In the genomic region with DNA sequence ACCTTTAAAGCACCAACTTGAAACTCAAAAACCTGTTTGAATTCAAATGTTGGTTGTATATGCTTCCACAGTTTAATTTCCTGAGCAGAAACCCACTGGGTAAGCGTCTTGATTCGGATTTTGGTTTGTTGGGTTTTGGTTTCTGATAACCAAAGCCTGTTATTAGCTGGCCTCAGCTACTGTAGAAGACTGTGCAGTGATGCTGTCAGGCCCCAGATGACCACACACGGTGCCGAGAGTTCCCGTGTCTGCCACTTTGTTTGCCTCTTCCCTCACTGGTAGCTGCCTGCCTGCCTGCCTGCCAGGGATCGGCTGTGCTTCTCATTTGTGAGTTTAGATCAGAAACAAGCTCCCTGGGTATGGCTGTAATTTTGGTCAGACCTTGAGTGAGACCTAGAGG, we compare ENCODE assay signal across 18 cellular contexts. TPM values are rescaled to one million over a fixed set of nuclear protein-coding genes. Genes with fewer than 3 reads are reported as not detected.
DNase-seq lines count a peak whose midpoint lies in the region; ATAC-seq and TF ChIP-seq lines count a peak whose summit lies in the region.
"Had no signal": no experiment of that assay in that cellular context is flagged by ENCODE, and none has a peak within 500 bp of the region (broad histone marks: within the 10 kb centered on the region; RNA-seq: fewer than 3 reads in every experiment).

No MANE protein-coding gene starts in this region.

- intact Hi-C loops in Caco-2 (cut with micrococcal nuclease; ENCODE audit: unreplicated experiment): no loop called here

- no peak for TF ChIP-seq CTCF in brain (conservative IDR thresholded peaks at IDR 0.05)
- TF ChIP-seq CTCF in neural progenitor cell (IDR thresholded peaks at IDR 0.05): no peak
- TF ChIP-seq CTCF in Caco-2 (IDR thresholded peaks at IDR 0.05; ENCODE audit: insufficient read depth in 1 of 2, low read depth in 1 of 2, low read length in 1 of 2, severe bottlenecking in 1 of 2, unreplicated experiment in 1 of 2): no peak

- H3K4me1 ChIP-seq in HUES64 (ENCODE audit: insufficient read depth, low read length): peaks cover 9% of the 10 kb centered on the region
- peaks cover 6% of the 10 kb centered on the region for H3K4me1 ChIP-seq in neural progenitor cell
- peaks cover 13% of the 10 kb centered on the region; the same call in 1 of the 2 replicates for H3K4me1 ChIP-seq in Caco-2

- POLR2A ChIA-PET in Caco-2 (lab: Charles Lee): no interaction called here
- POLR2A ChIA-PET in T-cell (lab: Charles Lee): no interaction called here

- H3K27me3 Mint-ChIP-seq in brain (peaks cover 2% of the 10 kb centered on the region), neural progenitor cell (ENCODE audit: insufficient read depth, low read depth) (peaks cover 6% of the 10 kb centered on the region), Caco-2 (ENCODE audit: insufficient read depth, unreplicated experiment) (no peaks in the 10 kb centered on the region), T-cell (no peaks in the 10 kb centered on the region)
- H3K27me3 Mint-ChIP-seq: activated naive CD8-positive, alpha-beta T cell treated with anti-CD3 and anti-CD28 coated beads for 36 hours had no signal

- H3K9me3 Mint-ChIP-seq in brain: no peaks in the 10 kb centered on the region
- no peaks in the 10 kb centered on the region for H3K9me3 Mint-ChIP-seq in neural progenitor cell
- no peaks in the 10 kb centered on the region for H3K9me3 Mint-ChIP-seq in Caco-2 (ENCODE audit: unreplicated experiment)
- H3K9me3 Mint-ChIP-seq in T-cell: no peaks in the 10 kb centered on the region
- H3K9me3 Mint-ChIP-seq: activated naive CD8-positive, alpha-beta T cell treated with anti-CD3 and anti-CD28 coated beads for 36 hours had no signal

- peak overlapping the region in 3 of 5 experiments; percentile 58 to 85 (median 77) for H3K27ac Mint-ChIP-seq in brain
- no peak overlapping the region for H3K27ac Mint-ChIP-seq in neural progenitor cell
- H3K27ac Mint-ChIP-seq in Caco-2 (ENCODE audit: unreplicated experiment): no peak overlapping the region
- H3K27ac Mint-ChIP-seq in T-cell: no peak overlapping the region

- peak overlapping the region; percentile 35; the same call in 1 of the 2 replicates for H3K9ac ChIP-seq in HUES64 (ENCODE audit: low read depth, low read length)
- no peak overlapping the region for H3K9ac ChIP-seq in neural progenitor cell
- H3K9ac ChIP-seq: BLaER1, parathyroid adenoma had no signal

- no peak overlapping the region for H2AFZ ChIP-seq in neural progenitor cell (replicated peaks)
- H2AFZ ChIP-seq: parathyroid adenoma had no signal

- H3K27ac ChIP-seq in HUES64 (ENCODE audit: low read depth, low read length): no peak overlapping the region
- H3K27ac ChIP-seq in neural progenitor cell: no peak overlapping the region
- H3K27ac ChIP-seq: BLaER1, parathyroid adenoma, SK-N-MC, upper lobe of left lung had no signal

- H3K9me3 ChIP-seq in HUES64 (ENCODE audit: insufficient read depth, low read depth, low read length) (no peaks in the 10 kb centered on the region), neural progenitor cell (ENCODE audit: low read depth) (no peaks in the 10 kb centered on the region), Caco-2 (no peaks in the 10 kb centered on the region)
- H3K9me3 ChIP-seq: BLaER1, upper lobe of left lung had no signal

- H3K4me2 ChIP-seq in neural progenitor cell: peak overlapping the region; percentile 38
- H3K4me2 ChIP-seq: BLaER1 had no signal

- CTCF ChIA-PET in Caco-2 (lab: Charles Lee) (no interaction called here), T-cell (lab: Charles Lee) (no interaction called here)

- peaks cover 3% of the 10 kb centered on the region for H3F3A ChIP-seq in neural progenitor cell (ENCODE audit: low read depth)

- no peak overlapping the region for H3K4me3 ChIP-seq in HUES64 (ENCODE audit: low read length)
- H3K4me3 ChIP-seq in neural progenitor cell: no peak overlapping the region
- no peak overlapping the region for H3K4me3 ChIP-seq in Caco-2 (ENCODE audit: low read depth, low read length)
- H3K4me3 ChIP-seq: BLaER1, SK-N-MC, upper lobe of left lung had no signal

- BruUV-seq in Caco-2 (replicated peaks; lab: Mats Ljungman, UMichigan): no TSS peak

- peaks cover 31% of the 10 kb centered on the region for H3K36me3 Mint-ChIP-seq in brain
- peaks cover 19% of the 10 kb centered on the region for H3K36me3 Mint-ChIP-seq in neural progenitor cell
- peaks cover 82% of the 10 kb centered on the region for H3K36me3 Mint-ChIP-seq in Caco-2 (ENCODE audit: insufficient read depth, unreplicated experiment)
- peaks cover 31% of the 10 kb centered on the region for H3K36me3 Mint-ChIP-seq in T-cell

- no peak overlapping the region for H3K4me3 Mint-ChIP-seq in brain
- no peak overlapping the region for H3K4me3 Mint-ChIP-seq in neural progenitor cell
- no peak overlapping the region for H3K4me3 Mint-ChIP-seq in Caco-2 (ENCODE audit: unreplicated experiment)
- H3K4me3 Mint-ChIP-seq in T-cell: no peak overlapping the region
- H3K4me3 Mint-ChIP-seq: activated naive CD8-positive, alpha-beta T cell treated with anti-CD3 and anti-CD28 coated beads for 36 hours had no signal

- H3K79me2 ChIP-seq in neural progenitor cell (ENCODE audit: low read depth): peaks cover 82% of the 10 kb centered on the region

- peaks cover 77% of the 10 kb centered on the region for H3K36me3 ChIP-seq in HUES64 (ENCODE audit: insufficient read depth, low read length)
- no peaks in the 10 kb centered on the region for H3K36me3 ChIP-seq in neural progenitor cell
- H3K36me3 ChIP-seq in Caco-2 (ENCODE audit: control insufficient read depth, insufficient read depth, low read length): peaks cover 2% of the 10 kb centered on the region

- H3K4me1 Mint-ChIP-seq in brain: peaks cover 43% of the 10 kb centered on the region
- H3K4me1 Mint-ChIP-seq in neural progenitor cell: peaks cover 31% of the 10 kb centered on the region
- peaks cover 23% of the 10 kb centered on the region for H3K4me1 Mint-ChIP-seq in Caco-2 (ENCODE audit: low read depth, unreplicated experiment)
- peaks cover 32 to 41% (median 39%) of the 10 kb centered on the region in 3 donors for H3K4me1 Mint-ChIP-seq in T-cell

- no peak for DNase-seq in neural progenitor cell (ENCODE audit: low spot score)
- no peak for DNase-seq in Caco-2
- DNase-seq in T-cell: no peak
- DNase-seq in KG1 (lab: John Stamatoyannopoulos, UW): no peak
- DNase-seq: activated CD4-positive, alpha-beta T cell treated with anti-CD3 and anti-CD28 coated beads for 48 hours; activated naive CD8-positive, alpha-beta T cell treated with anti-CD3 and anti-CD28 coated beads for 36 hours; DMS79; effector CD8-positive, alpha-beta T cell; NCI-H446 treated with DMSO at 0.1 percent for 48 hours had no signal

- peaks cover 28% of the 10 kb centered on the region for H4K20me1 ChIP-seq in neural progenitor cell (ENCODE audit: low read depth)

- WGBS in HUES64: 93% methylated on average over 6 of the region's 6 CpGs

- no peak for ATAC-seq in GM18505 (IDR thresholded peaks at IDR 0.05; ENCODE audit: unreplicated experiment)
- no peak for ATAC-seq in GM18511 (IDR thresholded peaks at IDR 0.05; ENCODE audit: unreplicated experiment)
- ATAC-seq in T-cell (replicated peaks in 1 of 4): no peak
- ATAC-seq: left lobe of liver had no signal

- peak; percentile 6 for TF ChIP-seq POLR2A in GM18505 (IDR thresholded peaks at IDR 0.05; ENCODE audit: borderline replicate concordance, extremely low read depth, insufficient read depth, insufficient read length)

- H3K27me3 ChIP-seq in HUES64 (ENCODE audit: insufficient read depth, low read length) (no peaks in the 10 kb centered on the region), neural progenitor cell (no peaks in the 10 kb centered on the region), Caco-2 (replicated peaks; ENCODE audit: control insufficient read depth, insufficient read depth, low read length) (no peaks in the 10 kb centered on the region)
- H3K27me3 ChIP-seq: BLaER1, upper lobe of left lung had no signal

RNA-seq across cellular contexts. Expression of a gene that starts 5.6 kb away (rescaled TPM):
- 160 TPM for polyA plus RNA-seq in HUES64 (2013, experiment 1 of 2)
- polyA plus RNA-seq in HUES64 (2013, experiment 2 of 2): 176 TPM
- 276 TPM for polyA plus RNA-seq in brain (ENCODE audit: insufficient read depth, low read depth, low replicate concordance)
- total RNA-seq in neural progenitor cell (ENCODE audit: low replicate concordance) (51.5 and 73.4 TPM in 2 replicates), Caco-2 (2022) (302 and 313 TPM in 2 replicates), T-cell (100 to 1,000 TPM in 2 of 5 donors, 10 to 100 TPM in 3; 72.0 to 113 (median 93.6) TPM)

RNA-seq across cellular contexts. Expression of a gene that starts 5.7 kb away (rescaled TPM):
- polyA plus RNA-seq in HUES64 (2013, experiment 1 of 2): 31.8 TPM
- 42.1 TPM for polyA plus RNA-seq in HUES64 (2013, experiment 2 of 2)
- polyA plus RNA-seq in brain (ENCODE audit: insufficient read depth, low read depth, low replicate concordance): 50.7 TPM
- total RNA-seq in neural progenitor cell (ENCODE audit: low replicate concordance) (56.1 and 60.4 TPM in 2 replicates), Caco-2 (2022) (42.3 and 49.7 TPM in 2 replicates), T-cell (10 to 100 TPM; 12.9 to 21.9 (median 18.9) TPM)

RNA-seq across cellular contexts. Expression of a gene that starts 59.1 kb away (rescaled TPM):
- 19.8 TPM for polyA plus RNA-seq in HUES64 (2013, experiment 1 of 2)
- polyA plus RNA-seq in HUES64 (2013, experiment 2 of 2): 19.8 TPM
- 38.3 TPM for polyA plus RNA-seq in brain (ENCODE audit: insufficient read depth, low read depth, low replicate concordance)
- total RNA-seq in neural progenitor cell (ENCODE audit: low replicate concordance): 9.4 and 10.4 TPM in 2 replicates
- 65.4 and 71.1 TPM in 2 replicates for total RNA-seq in Caco-2 (2022)
- 10 to 100 TPM; 15.2 to 38.5 (median 34.4) TPM for total RNA-seq in T-cell

Comparison
In these comparisons a context has a peak if more than half of its experiments do, and no peak if none do; other contexts are left out.
1. H3K27ac Mint-ChIP-seq: peak in brain (3 of 5); none in neural progenitor cell (single experiment), Caco-2 (single experiment) and T-cell (0 of 2).